ENCODE assay signal across 1 cellular context in the genomic region with DNA sequence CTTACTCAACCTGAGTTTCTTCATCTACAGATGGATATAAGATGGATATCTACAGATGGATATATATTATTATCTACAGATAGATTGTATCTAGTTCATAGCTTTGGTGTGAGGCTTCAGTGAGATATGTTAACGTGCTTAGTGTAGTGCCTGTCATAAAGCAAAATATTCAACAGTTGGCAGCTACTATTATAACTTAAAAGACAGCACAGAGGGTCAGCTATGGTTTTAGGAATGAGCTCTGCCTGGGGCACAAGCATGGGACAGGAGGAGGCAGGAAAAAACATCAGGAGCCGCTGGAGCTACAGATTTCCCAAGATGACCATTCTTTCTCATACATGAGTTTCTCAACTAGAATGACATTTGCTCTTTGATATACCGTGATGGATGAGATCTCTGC.
TF ChIP-seq lines count a peak whose summit lies in the region.

No MANE protein-coding gene starts in this region.

TF ChIP-seq in WTC11, 78 proteins besides CTCF, POLR2A, EP300 and RAD21 (continued from another document):
- TF ChIP-seq, protein P1, sequence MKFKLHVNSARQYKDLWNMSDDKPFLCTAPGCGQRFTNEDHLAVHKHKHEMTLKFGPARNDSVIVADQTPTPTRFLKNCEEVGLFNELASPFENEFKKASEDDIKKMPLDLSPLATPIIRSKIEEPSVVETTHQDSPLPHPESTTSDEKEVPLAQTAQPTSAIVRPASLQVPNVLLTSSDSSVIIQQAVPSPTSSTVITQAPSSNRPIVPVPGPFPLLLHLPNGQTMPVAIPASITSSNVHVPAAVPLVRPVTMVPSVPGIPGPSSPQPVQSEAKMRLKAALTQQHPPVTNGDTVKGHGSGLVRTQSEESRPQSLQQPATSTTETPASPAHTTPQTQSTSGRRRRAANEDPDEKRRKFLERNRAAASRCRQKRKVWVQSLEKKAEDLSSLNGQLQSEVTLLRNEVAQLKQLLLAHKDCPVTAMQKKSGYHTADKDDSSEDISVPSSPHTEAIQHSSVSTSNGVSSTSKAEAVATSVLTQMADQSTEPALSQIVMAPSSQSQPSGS (CRISPR knock-in tag; IDR thresholded peaks at IDR 0.05; ENCODE audit: borderline replicate concordance, low read depth), result no peak
- no peak for TF ChIP-seq EMX1 (CRISPR knock-in tag; IDR thresholded peaks at IDR 0.05)
